8 cellular contexts compared by ENCODE assay signal in genomic region chr5:172274951-172275753, GRCh38. TPM values are rescaled to one million over a fixed set of nuclear protein-coding genes. Genes with fewer than 3 reads are reported as not detected.
DNase-seq lines count a peak whose midpoint lies in the region; ATAC-seq and TF ChIP-seq lines count a peak whose summit lies in the region.

No MANE protein-coding gene starts in this region.

- no peaks in the 10 kb centered on the region for H3K36me3 ChIP-seq in vagina

- H3K27me3 ChIP-seq in vagina = no peaks in the 10 kb centered on the region

- peak; percentile 33 for DNase-seq in activated CD4-positive, alpha-beta T cell treated with anti-CD3 and anti-CD28 coated beads, Interleukin-2, amount 50 U/mL, for 1 hour
- peak; percentile 50 for DNase-seq in epithelial cell of prostate (ENCODE audit: low read depth, low spot score)
- DNase-seq in stimulated activated CD8-positive, alpha-beta memory T cell treated with anti-CD3 and anti-CD28 coated beads, Interleukin-2, amount 100 ng/mL, for 48 hours (ENCODE audit: low read depth in 2 of 2) = peak; percentile 26 to 47
- DNase-seq in ecto neural progenitor cell (ENCODE audit: low spot score) = no peak
- DNase-seq in vagina (ENCODE audit: extremely low spot score in 2 of 2) = no peak
- DNase-seq in NCI-H1417 treated with DMSO at 0.1 percent for 48 hours (lab: John Stamatoyannopoulos, UW) = no peak

- TF ChIP-seq POLR2A in vagina (IDR thresholded peaks at IDR 0.05) = no peak

- peak; percentile 61 for ATAC-seq in HG02973 (IDR thresholded peaks at IDR 0.05; ENCODE audit: unreplicated experiment)
- ATAC-seq in GM21825 (IDR thresholded peaks at IDR 0.05; ENCODE audit: unreplicated experiment) = no peak

- H3K4me3 ChIP-seq in vagina = no peak overlapping the region

- no peak for TF ChIP-seq CTCF in vagina (IDR thresholded peaks at IDR 0.05)

- H3K27ac ChIP-seq in epithelial cell of prostate = peak overlapping the region; percentile 65
- H3K27ac ChIP-seq in vagina = no peak overlapping the region

- intact Hi-C loops in vagina (cut with DNase I) = no loop called here

- H3K9me3 ChIP-seq in vagina = no peaks in the 10 kb centered on the region

- peaks cover 25% of the 10 kb centered on the region for H3K4me1 ChIP-seq in vagina

RNA-seq across cellular contexts. Expression of gene UBTD2, which starts 8.4 kb away (rescaled TPM):
- 22.8 TPM for total RNA-seq in vagina

Comparison
In these comparisons a context has a peak if more than half of its experiments do, and no peak if none do; other contexts are left out.
1. DNase-seq: peak in activated CD4-positive, alpha-beta T cell treated with anti-CD3 and anti-CD28 coated beads, Interleukin-2, amount 50 U/mL, for 1 hour (single experiment), epithelial cell of prostate (single experiment) and stimulated activated CD8-positive, alpha-beta memory T cell treated with anti-CD3 and anti-CD28 coated beads, Interleukin-2, amount 100 ng/mL, for 48 hours (2 of 2); none in ecto neural progenitor cell (single experiment), vagina (0 of 2) and NCI-H1417 treated with DMSO at 0.1 percent for 48 hours (single experiment).